In genomic region chr1:7551442-7551841, GRCh38 we compare ENCODE assay signal across 23 cellular contexts.
DNase-seq lines count a peak whose midpoint lies in the region; ATAC-seq lines count a peak whose summit lies in the region.
"Had no signal": no experiment of that assay in that cellular context is flagged by ENCODE, and none has a peak within 500 bp of the region (broad histone marks: within the 10 kb centered on the region; RNA-seq: fewer than 3 reads in every experiment).

No MANE protein-coding gene starts in this region.

- no peaks in the 10 kb centered on the region for H3K9me3 Mint-ChIP-seq in activated naive CD4-positive, alpha-beta T cell treated with anti-CD3 and anti-CD28 coated beads, Interleukin-2, amount 50 U/mL, for 72 hours
- H3K9me3 Mint-ChIP-seq: activated CD4-positive, alpha-beta memory T cell treated with anti-CD3 and anti-CD28 coated beads for 36 hours; activated T-helper 1 cell treated with anti-CD3 and anti-CD28 coated beads, Interleukin-12 subunit alpha, Interleukin-12 subunit beta, Interleukin-2, Interleukin-4 antibody, amounts not matched to agents 30 ng/mL and 10 ng/mL and 1 ng/mL, durations not matched to agents 14 hours and 24 hours and 36 hours had no signal

- ATAC-seq in activated naive CD4-positive, alpha-beta T cell treated with anti-CD3 and anti-CD28 coated beads, Interleukin-2, amount 50 U/mL, for 72 hours, result no peak
- ATAC-seq in HG03045 (IDR thresholded peaks at IDR 0.05; ENCODE audit: unreplicated experiment) (no peak), GM21515 (IDR thresholded peaks at IDR 0.05; ENCODE audit: unreplicated experiment) (no peak)
- ATAC-seq: gastroesophageal sphincter, psoas muscle had no signal

- H3K36me3 Mint-ChIP-seq in activated naive CD4-positive, alpha-beta T cell treated with anti-CD3 and anti-CD28 coated beads, Interleukin-2, amount 50 U/mL, for 72 hours, result no peaks in the 10 kb centered on the region
- H3K36me3 Mint-ChIP-seq: activated CD4-positive, alpha-beta memory T cell treated with anti-CD3 and anti-CD28 coated beads for 36 hours; activated naive CD8-positive, alpha-beta T cell had no signal

- DNase-seq in activated naive CD4-positive, alpha-beta T cell treated with anti-CD3 and anti-CD28 coated beads, Interleukin-2, amount 50 U/mL, for 72 hours (ENCODE audit: low spot score in 2 of 2), result peak in 1 of 2 donors; percentile 52
- DNase-seq in activated naive CD4-positive, alpha-beta T cell (lab: John Stamatoyannopoulos, UW), result no peak
- DNase-seq in HT-29 (ENCODE audit: low spot score) (peak; percentile 12), left kidney (ENCODE audit: low read depth, low spot score) (peak; percentile 67), posterior vena cava (ENCODE audit: low spot score) (peak; percentile 44), NCI-H146 treated with DMSO at 0.1 percent for 48 hours (lab: John Stamatoyannopoulos, UW; ENCODE audit: unreplicated experiment) (no peak)
- DNase-seq: ACHN; activated CD4-positive, alpha-beta memory T cell treated with anti-CD3 and anti-CD28 coated beads for 36 hours; BE2C; EL; hippocampal formation; Kasumi-1; NCI-H1436; NCI-H446 treated with DMSO at 0.1 percent for 48 hours; RPMI8226; sigmoid colon; stimulated activated CD4-positive, alpha-beta T cell treated with anti-CD3 and anti-CD28 coated beads, Interleukin-4, amount 100 ng/mL, for 1 hour had no signal

- intact Hi-C loops in posterior vena cava (cut with DNase I), result no loop called here

- peak overlapping the region; percentile 39 to 98 for H3K27ac Mint-ChIP-seq in activated naive CD4-positive, alpha-beta T cell treated with anti-CD3 and anti-CD28 coated beads, Interleukin-2, amount 50 U/mL, for 72 hours
- H3K27ac Mint-ChIP-seq: activated CD4-positive, alpha-beta memory T cell treated with anti-CD3 and anti-CD28 coated beads for 36 hours; activated naive CD8-positive, alpha-beta T cell; activated T-helper 1 cell treated with anti-CD3 and anti-CD28 coated beads, Interleukin-12 subunit alpha, Interleukin-12 subunit beta, Interleukin-2, Interleukin-4 antibody, amounts not matched to agents 30 ng/mL and 10 ng/mL and 1 ng/mL, durations not matched to agents 14 hours and 24 hours and 36 hours had no signal

Comparison
In these comparisons a context has a peak if more than half of its experiments do, and no peak if none do; other contexts are left out.
1. DNase-seq: peak in HT-29 (single experiment), left kidney (single experiment) and posterior vena cava (single experiment); none in activated naive CD4-positive, alpha-beta T cell (0 of 4) and NCI-H146 treated with DMSO at 0.1 percent for 48 hours (single experiment).